Comparison of ENCODE assay signal across 1 cellular context in the genomic region with DNA sequence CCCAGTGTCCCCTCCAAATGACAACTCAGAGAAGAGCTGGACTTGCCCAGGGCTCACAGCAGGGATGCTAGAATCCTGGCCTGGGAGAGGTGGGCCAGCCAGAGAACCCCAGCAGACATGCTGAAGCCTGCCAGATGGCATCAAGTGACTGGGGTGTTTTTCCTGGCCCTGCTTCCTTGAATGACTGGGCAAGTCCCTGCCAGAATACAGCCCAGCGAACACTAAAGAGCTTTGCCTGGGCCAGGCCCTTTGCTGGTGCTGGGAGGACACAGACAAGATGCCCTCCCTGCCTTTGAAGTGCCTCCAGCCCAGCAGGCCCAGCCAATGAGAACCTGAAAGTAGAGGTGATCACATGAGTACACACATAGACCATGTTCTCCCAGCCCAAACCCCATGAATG.
TF ChIP-seq lines count a peak whose summit lies in the region.

No MANE protein-coding gene starts in this region.

TF ChIP-seq in HCT116, 20 proteins besides CTCF, POLR2A, EP300 and RAD21 (continued from another document):
- TF ChIP-seq, protein P1, sequence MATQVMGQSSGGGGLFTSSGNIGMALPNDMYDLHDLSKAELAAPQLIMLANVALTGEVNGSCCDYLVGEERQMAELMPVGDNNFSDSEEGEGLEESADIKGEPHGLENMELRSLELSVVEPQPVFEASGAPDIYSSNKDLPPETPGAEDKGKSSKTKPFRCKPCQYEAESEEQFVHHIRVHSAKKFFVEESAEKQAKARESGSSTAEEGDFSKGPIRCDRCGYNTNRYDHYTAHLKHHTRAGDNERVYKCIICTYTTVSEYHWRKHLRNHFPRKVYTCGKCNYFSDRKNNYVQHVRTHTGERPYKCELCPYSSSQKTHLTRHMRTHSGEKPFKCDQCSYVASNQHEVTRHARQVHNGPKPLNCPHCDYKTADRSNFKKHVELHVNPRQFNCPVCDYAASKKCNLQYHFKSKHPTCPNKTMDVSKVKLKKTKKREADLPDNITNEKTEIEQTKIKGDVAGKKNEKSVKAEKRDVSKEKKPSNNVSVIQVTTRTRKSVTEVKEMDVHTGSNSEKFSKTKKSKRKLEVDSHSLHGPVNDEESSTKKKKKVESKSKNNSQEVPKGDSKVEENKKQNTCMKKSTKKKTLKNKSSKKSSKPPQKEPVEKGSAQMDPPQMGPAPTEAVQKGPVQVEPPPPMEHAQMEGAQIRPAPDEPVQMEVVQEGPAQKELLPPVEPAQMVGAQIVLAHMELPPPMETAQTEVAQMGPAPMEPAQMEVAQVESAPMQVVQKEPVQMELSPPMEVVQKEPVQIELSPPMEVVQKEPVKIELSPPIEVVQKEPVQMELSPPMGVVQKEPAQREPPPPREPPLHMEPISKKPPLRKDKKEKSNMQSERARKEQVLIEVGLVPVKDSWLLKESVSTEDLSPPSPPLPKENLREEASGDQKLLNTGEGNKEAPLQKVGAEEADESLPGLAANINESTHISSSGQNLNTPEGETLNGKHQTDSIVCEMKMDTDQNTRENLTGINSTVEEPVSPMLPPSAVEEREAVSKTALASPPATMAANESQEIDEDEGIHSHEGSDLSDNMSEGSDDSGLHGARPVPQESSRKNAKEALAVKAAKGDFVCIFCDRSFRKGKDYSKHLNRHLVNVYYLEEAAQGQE (IDR thresholded peaks at IDR 0.05; ENCODE audit: low read depth) = no peak
- TF ChIP-seq SRF (IDR thresholded peaks at IDR 0.05; ENCODE audit: low read depth) (no peak), POLR2AphosphoS5 (IDR thresholded peaks at IDR 0.05; ENCODE audit: low read depth, low read length) (no peak), JUND (IDR thresholded peaks at IDR 0.05) (no peak), ELF1 (IDR thresholded peaks at IDR 0.05; ENCODE audit: borderline replicate concordance, low read depth) (no peak), YY1 (IDR thresholded peaks at IDR 0.05; ENCODE audit: extremely low read depth, insufficient replicate concordance, low read depth, low read length) (no peak), EZH2phosphoT487 (IDR thresholded peaks at IDR 0.05; ENCODE audit: borderline replicate concordance) (no peak), ZFX (IDR thresholded peaks at IDR 0.05) (no peak), FOSL1 (IDR thresholded peaks at IDR 0.05; ENCODE audit: low read depth) (no peak), EZH2 (IDR thresholded peaks at IDR 0.05) (no peak)
